8 cellular contexts compared by ENCODE assay signal in the genomic region with DNA sequence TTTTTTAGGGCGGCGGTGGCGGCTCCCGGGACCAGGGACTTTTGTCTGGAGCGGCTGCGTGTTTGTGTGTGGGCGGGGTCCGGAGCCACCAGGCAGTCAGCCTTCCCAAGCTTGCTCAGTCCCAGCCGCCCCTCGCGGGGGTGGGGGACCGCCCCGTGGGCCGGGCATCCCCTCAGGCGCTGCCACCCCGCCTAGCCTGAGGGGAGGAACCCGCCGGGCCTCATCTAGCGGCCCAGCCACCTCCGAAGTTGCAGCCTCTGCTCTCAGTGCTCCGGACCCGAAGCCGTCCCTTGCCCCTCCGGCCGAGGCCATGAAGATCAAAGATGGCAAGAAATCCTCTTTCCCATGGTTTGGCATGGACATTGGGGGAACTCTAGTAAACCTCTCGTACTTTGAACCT.
"Had no signal": no experiment of that assay in that cellular context is flagged by ENCODE, and none has a peak within 500 bp of the region (broad histone marks: within the 10 kb centered on the region; RNA-seq: fewer than 3 reads in every experiment).

No MANE protein-coding gene starts in this region.

- FAIRE-seq: G401.6, GM12878, GM12891, GM12892, GM18507, GM19239 had no signal

- H3K4me3 ChIP-seq: GM12878 had no signal

- ATAC-seq: GM12878 had no signal

- DNase-seq: GDM1, GF-D8 had no signal
